In genomic region chr12:78038986-78039385, GRCh38 we compare ENCODE assay signal across 22 cellular contexts.
DNase-seq lines count a peak whose midpoint lies in the region; ATAC-seq and TF ChIP-seq lines count a peak whose summit lies in the region.
"Had no signal": no experiment of that assay in that cellular context is flagged by ENCODE, and none has a peak within 500 bp of the region (broad histone marks: within the 10 kb centered on the region; RNA-seq: fewer than 3 reads in every experiment).

No MANE protein-coding gene starts in this region.

- H3K36me3 ChIP-seq in ACC112 (ENCODE audit: insufficient read depth, low read length), result peaks cover 15% of the 10 kb centered on the region
- H3K36me3 ChIP-seq in neuron (ENCODE audit: insufficient read depth, low read length), result no peaks in the 10 kb centered on the region
- H3K36me3 ChIP-seq in aorta (ENCODE audit: control insufficient read depth in 1 of 2, insufficient read depth in 2 of 2, low read length in 1 of 2), result no peaks in the 10 kb centered on the region

- H3K9me3 ChIP-seq in neuron (ENCODE audit: low read length) (no peaks in the 10 kb centered on the region), aorta (ENCODE audit: control insufficient read depth, low read length) (no peaks in the 10 kb centered on the region)

- H3K4me3 ChIP-seq in ACC112 (ENCODE audit: low read depth, low read length) (no peak overlapping the region), fibroblast of pulmonary artery (replicated peaks; ENCODE audit: low read depth, low read length) (no peak overlapping the region), neuron (ENCODE audit: low read length) (no peak overlapping the region), aorta (ENCODE audit: low read length in 2 of 2) (no peak overlapping the region)
- H3K4me3 ChIP-seq: SK-N-MC had no signal

- no peak for TF ChIP-seq CTCF in fibroblast of pulmonary artery (IDR thresholded peaks at IDR 0.05; ENCODE audit: low read length, missing control alignments)

- H3K27ac ChIP-seq in ACC112 (ENCODE audit: low read depth, low read length) (0 out of 2 replicates have a peak overlapping the region, but pooled peaks have one; percentile 4), aorta (ENCODE audit: low read depth in 1 of 2, low read length in 2 of 2) (no peak overlapping the region)
- H3K27ac ChIP-seq: KMS-11, SK-N-MC had no signal

- no peaks in the 10 kb centered on the region for H3K36me3 Mint-ChIP-seq in activated CD4-positive, alpha-beta T cell treated with anti-CD3 and anti-CD28 coated beads, Interleukin-2, amount 10 ng/mL, durations not matched to agents 7 days and 5 days (ENCODE audit: low read depth)
- H3K36me3 Mint-ChIP-seq: CD8-positive, alpha-beta memory T cell had no signal

- H3K9me3 Mint-ChIP-seq in activated CD4-positive, alpha-beta T cell treated with anti-CD3 and anti-CD28 coated beads, Interleukin-2, amount 10 ng/mL, durations not matched to agents 7 days and 5 days, result no peaks in the 10 kb centered on the region

- no peak for ATAC-seq in aorta (ENCODE audit: low FRiP score)
- ATAC-seq: HCT116 had no signal

- H3K4me1 ChIP-seq in ACC112 (ENCODE audit: control insufficient read depth, insufficient read depth, low read length, unreplicated experiment) (peaks cover 14% of the 10 kb centered on the region), neuron (ENCODE audit: insufficient read depth, low read length) (peaks cover 7% of the 10 kb centered on the region), aorta (ENCODE audit: control insufficient read depth in 1 of 2, insufficient read depth in 2 of 2, low read length in 2 of 2) (peaks cover 0 to 2% of the 10 kb centered on the region in 2 donors)

- no peak overlapping the region for H3K27ac Mint-ChIP-seq in activated CD4-positive, alpha-beta T cell treated with anti-CD3 and anti-CD28 coated beads, Interleukin-2, amount 10 ng/mL, durations not matched to agents 7 days and 5 days
- H3K27ac Mint-ChIP-seq: CD8-positive, alpha-beta memory T cell had no signal

- H3K27me3 Mint-ChIP-seq in activated CD4-positive, alpha-beta T cell treated with anti-CD3 and anti-CD28 coated beads, Interleukin-2, amount 10 ng/mL, durations not matched to agents 7 days and 5 days, result no peaks in the 10 kb centered on the region
- H3K27me3 Mint-ChIP-seq: CD8-positive, alpha-beta memory T cell had no signal

- POLR2A ChIA-PET in activated CD4-positive, alpha-beta T cell treated with anti-CD3 and anti-CD28 coated beads, Interleukin-2, amount 10 ng/mL, durations not matched to agents 7 days and 5 days (lab: Charles Lee), result no interaction called here

- no peaks in the 10 kb centered on the region for H3K27me3 ChIP-seq in ACC112 (ENCODE audit: insufficient read depth, low read length)
- no peaks in the 10 kb centered on the region for H3K27me3 ChIP-seq in neuron (ENCODE audit: insufficient read depth, low read length)
- H3K27me3 ChIP-seq in aorta (ENCODE audit: control insufficient read depth in 1 of 2, insufficient read depth in 2 of 2, low read length in 1 of 2), result no peaks in the 10 kb centered on the region

- H3K79me2 ChIP-seq in ACC112 (ENCODE audit: control insufficient read depth, insufficient read depth, low read length, unreplicated experiment), result no peaks in the 10 kb centered on the region

- DNase-seq in NCI-H226 (peak; percentile 48), fibroblast of pulmonary artery (ENCODE audit: low read depth) (peak; percentile 32), NCI-H524 (lab: John Stamatoyannopoulos, UW) (no peak), aorta (no peak)
- DNase-seq in activated CD4-positive, alpha-beta T cell treated with anti-CD3 and anti-CD28 coated beads, Interleukin-2, amount 10 ng/mL, durations not matched to agents 7 days and 5 days, result no peak
- DNase-seq: 8988T; AML-193; Calu3; CD8-positive, alpha-beta memory T cell; DMS153; GDM1; NCI-H1105 treated with DMSO at 0.1 percent for 48 hours; NCI-H2029 treated with DMSO at 0.1 percent for 48 hours; NCI-H345; NCI-H526; OCI-M1; Right ventricle myocardium superior had no signal

- H3K4me3 Mint-ChIP-seq in activated CD4-positive, alpha-beta T cell treated with anti-CD3 and anti-CD28 coated beads, Interleukin-2, amount 10 ng/mL, durations not matched to agents 7 days and 5 days, result no peak overlapping the region
- H3K4me3 Mint-ChIP-seq: CD8-positive, alpha-beta memory T cell had no signal

- WGBS in aorta, 2 donors, result 68 to 78% methylated on average over 4 of the region's 4 CpGs

- CTCF ChIA-PET in activated CD4-positive, alpha-beta T cell treated with anti-CD3 and anti-CD28 coated beads, Interleukin-2, amount 10 ng/mL, durations not matched to agents 7 days and 5 days (lab: Charles Lee), result no interaction called here

- H3K4me1 Mint-ChIP-seq in activated CD4-positive, alpha-beta T cell treated with anti-CD3 and anti-CD28 coated beads, Interleukin-2, amount 10 ng/mL, durations not matched to agents 7 days and 5 days, result no peaks in the 10 kb centered on the region
- H3K4me1 Mint-ChIP-seq: CD8-positive, alpha-beta memory T cell had no signal

- H2AFZ ChIP-seq in ACC112 (ENCODE audit: low read length, unreplicated experiment), result no peak overlapping the region
- H2AFZ ChIP-seq in neuron (ENCODE audit: low read depth, low read length), result peak overlapping the region; percentile 78

- intact Hi-C loops in aorta (cut with DNase I), result no loop called here

Comparison
In these comparisons a context has a peak if more than half of its experiments do, and no peak if none do; other contexts are left out.
1. DNase-seq: peak in NCI-H226 (single experiment) and fibroblast of pulmonary artery (single experiment); none in NCI-H524 (0 of 2), activated CD4-positive, alpha-beta T cell treated with anti-CD3 and anti-CD28 coated beads, Interleukin-2, amount 10 ng/mL, durations not matched to agents 7 days and 5 days (single experiment) and aorta (0 of 2).